ENCODE assay signal across 8 cellular contexts in the genomic region with DNA sequence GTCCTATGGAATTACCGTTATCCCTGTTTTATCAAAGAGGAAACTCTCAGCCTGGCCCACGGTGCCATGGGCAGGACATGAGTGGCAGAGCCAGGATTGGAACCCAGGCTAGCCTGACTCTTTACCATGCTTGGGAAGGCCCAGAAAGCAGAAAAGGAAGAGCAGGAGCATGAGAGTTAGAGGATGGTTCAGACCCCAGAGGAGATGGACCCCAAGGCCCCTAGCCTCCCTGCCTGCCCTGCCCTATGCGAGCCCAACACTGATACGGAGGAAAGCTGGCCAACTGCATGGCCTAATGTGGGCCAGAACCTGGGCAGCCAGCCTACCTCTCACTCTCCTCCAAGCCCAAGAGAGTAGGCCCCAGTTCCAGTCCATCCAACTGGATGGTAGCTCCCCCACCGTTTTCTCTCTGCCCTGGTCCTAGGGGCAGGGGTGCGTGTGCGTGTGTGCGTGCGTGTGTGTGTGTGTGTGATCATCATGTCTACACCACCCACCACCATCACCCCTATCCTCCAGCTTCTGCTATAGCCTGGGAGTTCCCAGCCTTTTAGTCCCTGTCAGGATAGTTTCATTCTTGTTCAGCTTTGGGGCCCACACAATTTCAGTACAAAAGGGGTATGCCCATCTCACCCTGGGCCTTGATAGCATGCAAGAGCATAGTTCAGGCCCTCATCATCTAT. TPM values are rescaled to one million over a fixed set of nuclear protein-coding genes. Genes with fewer than 3 reads are reported as not detected.
DNase-seq lines count a peak whose midpoint lies in the region; ATAC-seq and TF ChIP-seq lines count a peak whose summit lies in the region.

No MANE protein-coding gene starts in this region.

- no peaks in the 10 kb centered on the region for H3K27me3 Mint-ChIP-seq in activated naive CD4-positive, alpha-beta T cell treated with anti-CD3 and anti-CD28 coated beads, Interleukin-2, amount 50 U/mL, for 24 hours
- peaks cover 8 to 36% (median 28%) of the 10 kb centered on the region in 3 donors for H3K27me3 Mint-ChIP-seq in naive B cell

- peaks cover 41% of the 10 kb centered on the region for H3K4me1 Mint-ChIP-seq in activated naive CD4-positive, alpha-beta T cell treated with anti-CD3 and anti-CD28 coated beads, Interleukin-2, amount 50 U/mL, for 24 hours
- peaks cover 24 to 26% (median 25%) of the 10 kb centered on the region in 3 donors for H3K4me1 Mint-ChIP-seq in naive B cell

- H3K4me3 ChIP-seq in right atrium auricular region (no peak overlapping the region), uterus (no peak overlapping the region), A673 (ENCODE audit: low read depth, low read length, poor library complexity, severe bottlenecking) (no peak overlapping the region)

- H3K36me3 ChIP-seq in right atrium auricular region (no peaks in the 10 kb centered on the region), uterus (no peaks in the 10 kb centered on the region), A673 (ENCODE audit: insufficient read depth, low read length, poor library complexity, severe bottlenecking) (no peaks in the 10 kb centered on the region)

- H3K4me3 Mint-ChIP-seq in activated naive CD4-positive, alpha-beta T cell treated with anti-CD3 and anti-CD28 coated beads, Interleukin-2, amount 50 U/mL, for 24 hours, result peak overlapping the region; percentile 67
- peak overlapping the region in 5 of 8 donors; percentile 62 to 87 (median 76) for H3K4me3 Mint-ChIP-seq in naive B cell

- H3K36me3 Mint-ChIP-seq in activated naive CD4-positive, alpha-beta T cell treated with anti-CD3 and anti-CD28 coated beads, Interleukin-2, amount 50 U/mL, for 24 hours, result no peaks in the 10 kb centered on the region
- no peaks in the 10 kb centered on the region for H3K36me3 Mint-ChIP-seq in naive B cell

- BruUV-seq in A673 (replicated peaks; lab: Mats Ljungman, UMichigan), result no TSS peak

- H3K27ac Mint-ChIP-seq in activated naive CD4-positive, alpha-beta T cell treated with anti-CD3 and anti-CD28 coated beads, Interleukin-2, amount 50 U/mL, for 24 hours, result peak overlapping the region; percentile 59
- H3K27ac Mint-ChIP-seq in naive B cell, result peak overlapping the region; percentile 99 to 100 (median 100)

- H3K4me1 ChIP-seq in right atrium auricular region (peaks cover 0 to 48% of the 10 kb centered on the region in 2 donors), uterus (peaks cover 0 to 8% of the 10 kb centered on the region in 2 donors), A673 (ENCODE audit: insufficient read depth, low read length, poor library complexity, severe bottlenecking) (peaks cover 20% of the 10 kb centered on the region)

- TF ChIP-seq CTCF in right atrium auricular region (IDR thresholded peaks at IDR 0.05) (no peak), uterus (IDR thresholded peaks at IDR 0.05) (no peak), A673 (conservative IDR thresholded peaks at IDR 0.05; ENCODE audit: low read depth, low read length) (no peak)

- intact Hi-C loops in left ventricle myocardium superior (cut with micrococcal nuclease), result loop anchor here (2.0 kb wide), 1 partner anchor 33 kb away; no protein-coding TSS in a partner anchor
- intact Hi-C loops in uterus (cut with DNase I; ENCODE audit: low total_unique reads), result loop anchor here (2.0 kb wide), 1 partner anchor 33 kb away; no protein-coding TSS in a partner anchor
- intact Hi-C loops in A673 (cut with micrococcal nuclease; ENCODE audit: unreplicated experiment), result no loop called here

- no peak for DNase-seq in right atrium auricular region (ENCODE audit: low spot score)
- DNase-seq in left ventricle myocardium superior, result no peak
- no peak for DNase-seq in naive B cell
- no peak for DNase-seq in uterus
- no peak for DNase-seq in effector CD4-positive, alpha-beta T cell
- no peak for DNase-seq in A673 (ENCODE audit: low spot score)
- no peak for DNase-seq in DMS53 treated with DMSO at 0.1 percent for 48 hours (lab: John Stamatoyannopoulos, UW; ENCODE audit: unreplicated experiment)

- POLR2A ChIA-PET in A673 (lab: Charles Lee; ENCODE audit: low non-redundant PET), result no interaction called here

- H3K27me3 ChIP-seq in right atrium auricular region (no peaks in the 10 kb centered on the region), uterus (no peaks in the 10 kb centered on the region), A673 (replicated peaks; ENCODE audit: insufficient read depth, low read depth, low read length, poor library complexity) (no peaks in the 10 kb centered on the region)

- H3K27ac ChIP-seq in right atrium auricular region, result peak overlapping the region; percentile 87 to 88
- peak overlapping the region; percentile 81 to 93 for H3K27ac ChIP-seq in uterus
- H3K27ac ChIP-seq in A673 (ENCODE audit: low read depth, low read length, poor library complexity, severe bottlenecking), result no peak overlapping the region

- CTCF ChIA-PET in A673 (lab: Charles Lee), result interaction anchor here (0.5 to 3.2 kb wide), 4 partner anchors 16 to 31 kb away, joined by 3 to 56 read pairs (median 4); no protein-coding TSS in a partner anchor

- TF ChIP-seq POLR2A in uterus (IDR thresholded peaks at IDR 0.05), result no peak

- ATAC-seq in left ventricle myocardium superior (no peak), naive B cell (ENCODE audit: low read depth in 2 of 2) (no peak)

- no peaks in the 10 kb centered on the region for H3K9me3 Mint-ChIP-seq in activated naive CD4-positive, alpha-beta T cell treated with anti-CD3 and anti-CD28 coated beads, Interleukin-2, amount 50 U/mL, for 24 hours
- H3K9me3 Mint-ChIP-seq in naive B cell, result no peaks in the 10 kb centered on the region

- H3K9me3 ChIP-seq in right atrium auricular region (no peaks in the 10 kb centered on the region), uterus (no peaks in the 10 kb centered on the region), A673 (ENCODE audit: low read depth, low read length, poor library complexity, severe bottlenecking) (no peaks in the 10 kb centered on the region)

RNA-seq across cellular contexts. Expression of a gene that starts 15.4 kb away (rescaled TPM):
- total RNA-seq in right atrium auricular region, result under 1 TPM; 0.15 to 0.47 TPM
- 0.17 TPM for total RNA-seq in left ventricle myocardium superior
- polyA plus RNA-seq in naive B cell (ENCODE audit: low read depth in 6 of 6), result under 1 TPM in 2 of 6 donors, not detected in 4; 0.05 to 0.13 TPM
- 10 to 100 TPM in 1 of 4 donors, 1 to 10 TPM in 1, under 1 TPM in 2; 0.29 to 13.3 (median 2.0) TPM for total RNA-seq in uterus
- total RNA-seq in A673 (2021), result 90.0 and 92.5 TPM in 2 replicates

RNA-seq across cellular contexts. Expression of a gene that starts 16.9 kb away (rescaled TPM):
- 100 to 1,000 TPM; 258 to 273 TPM for total RNA-seq in right atrium auricular region
- 252 TPM for total RNA-seq in left ventricle myocardium superior
- polyA plus RNA-seq in naive B cell (ENCODE audit: low read depth in 6 of 6), result 1 to 10 TPM in 4 of 6 donors, under 1 TPM in 2; 0.33 to 3.0 (median 1.4) TPM
- 100 to 1,000 TPM; 245 to 533 (median 373) TPM for total RNA-seq in uterus
- total RNA-seq in A673 (2021), result 204 and 225 TPM in 2 replicates

RNA-seq across cellular contexts. Expression of a gene that starts 36.7 kb away (rescaled TPM):
- total RNA-seq in right atrium auricular region (under 1 TPM in 1 of 2 donors, not detected in 1; 0.98 TPM), left ventricle myocardium superior (not detected), uterus (1 to 10 TPM in 2 of 4 donors, not detected in 2; 5.0 to 5.5 TPM), A673 (2021) (0.47 and 0.66 TPM in 2 replicates)
- not detected for polyA plus RNA-seq in naive B cell (ENCODE audit: low read depth in 6 of 6)

RNA-seq across cellular contexts. Expression of a gene that starts 43.1 kb away (rescaled TPM):
- total RNA-seq in right atrium auricular region (10 to 100 TPM; 46.1 to 50.7 TPM), left ventricle myocardium superior (65.6 TPM), uterus (10 to 100 TPM; 17.3 to 97.6 (median 38.1) TPM), A673 (2021) (52.0 and 63.6 TPM in 2 replicates)
- 100 to 1,000 TPM in 5 of 6 donors, 10 to 100 TPM in 1; 99.5 to 139 (median 114) TPM for polyA plus RNA-seq in naive B cell (ENCODE audit: low read depth in 6 of 6)

RNA-seq across cellular contexts. Expression of a gene that starts 44.0 kb away (rescaled TPM):
- 10 to 100 TPM; 14.6 to 25.9 TPM for total RNA-seq in right atrium auricular region
- total RNA-seq in left ventricle myocardium superior, result 33.9 TPM
- 1 to 10 TPM; 4.7 to 9.0 (median 6.1) TPM for polyA plus RNA-seq in naive B cell (ENCODE audit: low read depth in 6 of 6)
- 10 to 100 TPM in 2 of 4 donors, 1 to 10 TPM in 2; 2.6 to 47.0 (median 12.8) TPM for total RNA-seq in uterus
- total RNA-seq in A673 (2021), result 66.6 and 75.2 TPM in 2 replicates
